In the genomic region with DNA sequence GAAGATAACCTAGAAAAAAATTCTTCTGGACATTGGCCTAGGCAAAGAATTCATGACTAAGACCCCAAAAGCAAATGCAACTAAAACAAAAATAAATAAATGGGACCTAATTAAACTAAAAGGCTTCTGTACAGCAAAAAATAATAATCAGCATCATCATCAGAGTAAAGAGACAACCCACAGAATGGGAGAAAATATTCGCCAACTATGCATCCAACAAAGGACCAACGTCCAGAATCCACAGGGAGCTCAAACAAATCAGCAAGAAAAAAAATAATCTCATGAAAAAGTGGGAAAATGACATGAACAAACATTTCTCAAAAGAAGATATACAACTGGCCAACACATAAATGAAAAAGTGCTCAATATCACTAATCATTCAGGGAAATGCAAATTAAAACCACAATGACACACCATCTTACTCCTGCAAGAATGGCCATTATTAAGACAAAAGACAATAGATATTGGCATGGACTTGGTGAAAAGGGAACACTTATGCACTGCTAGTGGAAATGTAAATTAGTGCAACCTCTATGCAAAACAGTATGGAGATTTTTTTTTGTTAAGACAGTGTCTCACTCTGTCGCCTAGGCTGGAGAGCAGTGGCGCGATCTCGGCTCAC, we compare ENCODE assay signal across 26 cellular contexts.
"Had no signal": no experiment of that assay in that cellular context is flagged by ENCODE, and none has a peak within 500 bp of the region (broad histone marks: within the 10 kb centered on the region; RNA-seq: fewer than 3 reads in every experiment).

No MANE protein-coding gene starts in this region.

- H3K27me3 ChIP-seq: ascending aorta, breast epithelium, colonic mucosa, dorsolateral prefrontal cortex, hepatocyte, ovary, right atrium auricular region, spleen, upper lobe of right lung had no signal

- H3K27ac ChIP-seq: ascending aorta, breast epithelium, colonic mucosa, dorsolateral prefrontal cortex, hepatocyte, ovary, prostate gland, right atrium auricular region, spleen, upper lobe of right lung had no signal

- H3K4me2 ChIP-seq: hepatocyte had no signal

- DNase-seq: activated CD4-positive, alpha-beta T cell treated with anti-CD3 and anti-CD28 coated beads, Interleukin-2, amount 10 ng/mL, durations not matched to agents 7 days and 5 days; activated CD8-positive, alpha-beta memory T cell treated with anti-CD3 and anti-CD28 coated beads, Interleukin-2, amount 10 ng/mL, durations not matched to agents 7 days and 5 days; activated CD8-positive, alpha-beta T cell treated with anti-CD3 and anti-CD28 coated beads for 36 hours; activated gamma-delta T cell treated with Interleukin-2 at 50 U/mL for 16 hours; activated T-cell treated with anti-CD3 and anti-CD28 coated beads for 4 hours; colonic mucosa; dorsolateral prefrontal cortex; effector memory CD8-positive, alpha-beta T cell; glutamatergic neuron; left ventricle myocardium superior; ovary; spleen; stimulated activated CD4-positive, alpha-beta T cell treated with anti-CD3 and anti-CD28 coated beads, Interleukin-4, amount 100 ng/mL, for 1 hour; stimulated activated naive CD4-positive, alpha-beta T cell treated with Interleukin-2 at 50 U/mL for 16 hours; upper lobe of right lung had no signal

- H3K9me3 Mint-ChIP-seq: central memory CD8-positive, alpha-beta T cell; effector memory CD8-positive, alpha-beta T cell; natural killer cell treated with Interleukin-12 subunit alpha and Interleukin-12 subunit beta and Interleukin-15 and Interleukin-18, amount 100 ng/mL, for 72 hours had no signal

- H3K9me3 ChIP-seq: ascending aorta, breast epithelium, colonic mucosa, ovary, prostate gland, right atrium auricular region, upper lobe of right lung had no signal

- H3K4me3 Mint-ChIP-seq: activated CD4-positive, alpha-beta T cell treated with anti-CD3 and anti-CD28 coated beads, Interleukin-2, amount 10 ng/mL, durations not matched to agents 7 days and 5 days; activated CD8-positive, alpha-beta memory T cell treated with anti-CD3 and anti-CD28 coated beads, Interleukin-2, amount 10 ng/mL, durations not matched to agents 7 days and 5 days; activated CD8-positive, alpha-beta T cell treated with anti-CD3 and anti-CD28 coated beads for 36 hours; activated naive CD4-positive, alpha-beta T cell treated with anti-CD3 and anti-CD28 coated beads, Interleukin-2, amount 50 U/mL, for 24 hours; activated T-helper 1 cell treated with anti-CD3 and anti-CD28 coated beads, Interleukin-12 subunit alpha, Interleukin-12 subunit beta, Interleukin-2, Interleukin-4 antibody, amounts not matched to agents 30 ng/mL and 10 ng/mL and 1 ng/mL, durations not matched to agents 14 hours and 24 hours and 36 hours; central memory CD8-positive, alpha-beta T cell; effector memory CD8-positive, alpha-beta T cell; natural killer cell treated with Interleukin-12 subunit alpha and Interleukin-12 subunit beta and Interleukin-15 and Interleukin-18, amount 100 ng/mL, for 72 hours had no signal

- H3K4me1 ChIP-seq: prostate gland had no signal

- H3K36me3 ChIP-seq: breast epithelium, colonic mucosa, ovary, prostate gland, right atrium auricular region, spleen, upper lobe of right lung had no signal

- H3K27me3 Mint-ChIP-seq: activated CD4-positive, alpha-beta T cell treated with anti-CD3 and anti-CD28 coated beads, Interleukin-2, amount 10 ng/mL, durations not matched to agents 7 days and 5 days; activated CD8-positive, alpha-beta memory T cell treated with anti-CD3 and anti-CD28 coated beads, Interleukin-2, amount 10 ng/mL, durations not matched to agents 7 days and 5 days; activated CD8-positive, alpha-beta T cell treated with anti-CD3 and anti-CD28 coated beads for 36 hours; activated naive CD4-positive, alpha-beta T cell treated with anti-CD3 and anti-CD28 coated beads, Interleukin-2, amount 50 U/mL, for 24 hours; central memory CD8-positive, alpha-beta T cell; effector memory CD8-positive, alpha-beta T cell; natural killer cell treated with Interleukin-12 subunit alpha and Interleukin-12 subunit beta and Interleukin-15 and Interleukin-18, amount 100 ng/mL, for 72 hours had no signal

- H3K27ac Mint-ChIP-seq: activated CD4-positive, alpha-beta T cell treated with anti-CD3 and anti-CD28 coated beads, Interleukin-2, amount 10 ng/mL, durations not matched to agents 7 days and 5 days; activated CD8-positive, alpha-beta memory T cell treated with anti-CD3 and anti-CD28 coated beads, Interleukin-2, amount 10 ng/mL, durations not matched to agents 7 days and 5 days; activated CD8-positive, alpha-beta T cell treated with anti-CD3 and anti-CD28 coated beads for 36 hours; activated naive CD4-positive, alpha-beta T cell treated with anti-CD3 and anti-CD28 coated beads, Interleukin-2, amount 50 U/mL, for 24 hours; activated T-helper 1 cell treated with anti-CD3 and anti-CD28 coated beads, Interleukin-12 subunit alpha, Interleukin-12 subunit beta, Interleukin-2, Interleukin-4 antibody, amounts not matched to agents 30 ng/mL and 10 ng/mL and 1 ng/mL, durations not matched to agents 14 hours and 24 hours and 36 hours; effector memory CD8-positive, alpha-beta T cell; natural killer cell treated with Interleukin-12 subunit alpha and Interleukin-12 subunit beta and Interleukin-15 and Interleukin-18, amount 100 ng/mL, for 72 hours had no signal

- ATAC-seq: activated CD4-positive, CD25-positive, alpha-beta regulatory T cell treated with anti-CD3 and anti-CD28 coated beads, Interleukin-2, amount 50 U/mL, for 24 hours; activated CD8-positive, alpha-beta memory T cell treated with anti-CD3 and anti-CD28 coated beads, Interleukin-2, amount 10 ng/mL, durations not matched to agents 7 days and 5 days; activated CD8-positive, alpha-beta T cell treated with anti-CD3 and anti-CD28 coated beads for 36 hours; effector memory CD8-positive, alpha-beta T cell; esophagus mucosa; left ventricle myocardium superior; natural killer cell treated with Interleukin-12 subunit alpha and Interleukin-12 subunit beta and Interleukin-15 and Interleukin-18, amount 100 ng/mL, for 72 hours; upper lobe of right lung had no signal

- H3K4me3 ChIP-seq: ascending aorta, breast epithelium, colonic mucosa, dorsolateral prefrontal cortex, hepatocyte, ovary, prostate gland, right atrium auricular region, spleen, upper lobe of right lung had no signal
